Comparison of ENCODE assay signal across 1 cellular context in genomic region chr10:63320683-63321082, GRCh38.
TF ChIP-seq lines count a peak whose summit lies in the region.

No MANE protein-coding gene starts in this region.

TF ChIP-seq in WTC11, 78 proteins besides CTCF, POLR2A, EP300 and RAD21 (continued from another document):
- no peak for TF ChIP-seq AFF4 (CRISPR knock-in tag; IDR thresholded peaks at IDR 0.05; ENCODE audit: borderline replicate concordance)
- no peak for TF ChIP-seq ZMAT4 (CRISPR knock-in tag; IDR thresholded peaks at IDR 0.05)
- TF ChIP-seq RORB (CRISPR knock-in tag; IDR thresholded peaks at IDR 0.05) = no peak
- no peak for TF ChIP-seq GABPB1 (CRISPR knock-in tag; IDR thresholded peaks at IDR 0.05)
- TF ChIP-seq ATF3 (CRISPR knock-in tag; conservative IDR thresholded peaks at IDR 0.05) = no peak
- TF ChIP-seq FOXJ3 (CRISPR knock-in tag; IDR thresholded peaks at IDR 0.05; ENCODE audit: borderline replicate concordance) = no peak
- no peak for TF ChIP-seq E2F5 (CRISPR knock-in tag; IDR thresholded peaks at IDR 0.05)
- TF ChIP-seq SOX15 (CRISPR knock-in tag; IDR thresholded peaks at IDR 0.05) = no peak
- no peak for TF ChIP-seq MXD4 (CRISPR knock-in tag; IDR thresholded peaks at IDR 0.05; ENCODE audit: borderline replicate concordance)
- TF ChIP-seq ZBTB21 (CRISPR knock-in tag; IDR thresholded peaks at IDR 0.05; ENCODE audit: borderline replicate concordance) = no peak
